In genomic region chr11:57699813-57700212, GRCh38 we compare ENCODE assay signal across 18 cellular contexts. TPM values are rescaled to one million over a fixed set of nuclear protein-coding genes. Genes with fewer than 3 reads are reported as not detected.
DNase-seq lines count a peak whose midpoint lies in the region; ATAC-seq and TF ChIP-seq lines count a peak whose summit lies in the region.
"Had no signal": no experiment of that assay in that cellular context is flagged by ENCODE, and none has a peak within 500 bp of the region (broad histone marks: within the 10 kb centered on the region; RNA-seq: fewer than 3 reads in every experiment).

No MANE protein-coding gene starts in this region.

- H3K9me3 ChIP-seq in endodermal cell (ENCODE audit: control insufficient read depth, low read length), result no peaks in the 10 kb centered on the region
- H3K9me3 ChIP-seq: BLaER1, Caco-2, HAP-1 had no signal

- peaks cover 26% of the 10 kb centered on the region for H3K36me3 Mint-ChIP-seq in activated CD8-positive, alpha-beta T cell treated with anti-CD3 and anti-CD28 coated beads for 36 hours (ENCODE audit: low read depth)
- peaks cover 63% of the 10 kb centered on the region for H3K36me3 Mint-ChIP-seq in activated CD8-positive, alpha-beta T cell treated with anti-CD3 and anti-CD28 coated beads, Interleukin-2, amount 10 ng/mL, durations not matched to agents 7 days and 5 days (ENCODE audit: low read depth)
- peaks cover 42% of the 10 kb centered on the region for H3K36me3 Mint-ChIP-seq in activated naive CD8-positive, alpha-beta T cell treated with anti-CD3 and anti-CD28 coated beads, Interleukin-2, amount 50 U/mL, for 24 hours (ENCODE audit: low read depth)
- peaks cover 17% of the 10 kb centered on the region for H3K36me3 Mint-ChIP-seq in activated naive CD8-positive, alpha-beta T cell treated with anti-CD3 and anti-CD28 coated beads for 36 hours
- peaks cover 76% of the 10 kb centered on the region for H3K36me3 Mint-ChIP-seq in endodermal cell (ENCODE audit: low read depth)
- H3K36me3 Mint-ChIP-seq in stimulated activated naive B cell treated with anti-CD40 and anti-IgM and Interleukin-4, amounts not matched to agents 10 μg/mL and 1 μg/mL and 100 μg/mL, for 72 hours, result peaks cover 34 to 40% of the 10 kb centered on the region in 2 donors

- no peaks in the 10 kb centered on the region for H3K4me1 ChIP-seq in endodermal cell (ENCODE audit: control insufficient read depth, insufficient read depth, low read length)
- H3K4me1 ChIP-seq: BLaER1, Caco-2, HAP-1 had no signal

- H3K4me3 ChIP-seq in endodermal cell (ENCODE audit: low read length), result no peak overlapping the region
- H3K4me3 ChIP-seq: BLaER1, GM23248, HAP-1 had no signal

- peaks cover 81% of the 10 kb centered on the region for H3K36me3 ChIP-seq in endodermal cell (ENCODE audit: control insufficient read depth, insufficient read depth, low read length)

- POLR2A ChIA-PET in activated CD8-positive, alpha-beta T cell treated with anti-CD3 and anti-CD28 coated beads for 36 hours (lab: Charles Lee), result interaction anchor here (1.8 kb wide), 1 partner anchor 18 kb away, joined by 4 read pairs; no protein-coding TSS in a partner anchor
- POLR2A ChIA-PET in activated CD8-positive, alpha-beta T cell treated with anti-CD3 and anti-CD28 coated beads, Interleukin-2, amount 10 ng/mL, durations not matched to agents 7 days and 5 days (lab: Charles Lee), result interaction anchor here (0.7 to 1.1 kb wide), 2 partner anchors 30 to 42 kb away, joined by 3 read pairs; partner anchors contain the start of gene SELENOH

- no peak overlapping the region for H3K4me3 Mint-ChIP-seq in activated CD8-positive, alpha-beta T cell treated with anti-CD3 and anti-CD28 coated beads for 36 hours
- H3K4me3 Mint-ChIP-seq in activated CD8-positive, alpha-beta T cell treated with anti-CD3 and anti-CD28 coated beads, Interleukin-2, amount 10 ng/mL, durations not matched to agents 7 days and 5 days, result no peak overlapping the region
- H3K4me3 Mint-ChIP-seq in activated naive CD8-positive, alpha-beta T cell treated with anti-CD3 and anti-CD28 coated beads, Interleukin-2, amount 50 U/mL, for 24 hours, result no peak overlapping the region
- H3K4me3 Mint-ChIP-seq in activated naive CD8-positive, alpha-beta T cell treated with anti-CD3 and anti-CD28 coated beads for 36 hours, result no peak overlapping the region
- H3K4me3 Mint-ChIP-seq in endodermal cell, result no peak overlapping the region
- no peak overlapping the region for H3K4me3 Mint-ChIP-seq in stimulated activated naive B cell treated with anti-CD40 and anti-IgM and Interleukin-4, amounts not matched to agents 10 μg/mL and 1 μg/mL and 100 μg/mL, for 72 hours

- 97 to 100% methylated on average over 2 to 10 of the region's 10 CpGs for WGBS in endodermal cell (ENCODE audit: insufficient coverage in 1 of 2, insufficient read length in 1 of 2), 2 experiments

- no peak overlapping the region for H3K27ac ChIP-seq in endodermal cell (ENCODE audit: low read depth, low read length)
- H3K27ac ChIP-seq: BLaER1, GM23248, HL-60 had no signal

- no peak for TF ChIP-seq CTCF in activated CD8-positive, alpha-beta T cell treated with anti-CD3 and anti-CD28 coated beads for 36 hours (IDR thresholded peaks at IDR 0.05)
- no peak for TF ChIP-seq CTCF in endodermal cell (conservative IDR thresholded peaks at IDR 0.05)

- H3K9ac ChIP-seq in endodermal cell (ENCODE audit: extremely low read depth, low read length, poor library complexity, severe bottlenecking), result no peak overlapping the region
- H3K9ac ChIP-seq: BLaER1, GM23248 had no signal

- CTCF ChIA-PET in activated CD8-positive, alpha-beta T cell treated with anti-CD3 and anti-CD28 coated beads for 36 hours (lab: Charles Lee), result interaction anchor here (0.9 to 1.4 kb wide), 3 partner anchors 9 to 101 kb away, joined by 3 to 4 read pairs (median 3); no protein-coding TSS in a partner anchor
- CTCF ChIA-PET in activated CD8-positive, alpha-beta T cell treated with anti-CD3 and anti-CD28 coated beads, Interleukin-2, amount 10 ng/mL, durations not matched to agents 7 days and 5 days (lab: Charles Lee), result interaction anchor here (4.0 kb wide), 1 partner anchor 101 kb away, joined by 18 read pairs; no protein-coding TSS in a partner anchor

- no peaks in the 10 kb centered on the region for H3K27me3 ChIP-seq in endodermal cell (ENCODE audit: control insufficient read depth, insufficient read depth, low read length, poor library complexity, severe bottlenecking)
- H3K27me3 ChIP-seq: BLaER1 had no signal

- H3K27ac Mint-ChIP-seq in activated CD8-positive, alpha-beta T cell treated with anti-CD3 and anti-CD28 coated beads for 36 hours, result peak overlapping the region; percentile 34
- no peak overlapping the region for H3K27ac Mint-ChIP-seq in activated CD8-positive, alpha-beta T cell treated with anti-CD3 and anti-CD28 coated beads, Interleukin-2, amount 10 ng/mL, durations not matched to agents 7 days and 5 days
- H3K27ac Mint-ChIP-seq in activated naive CD8-positive, alpha-beta T cell treated with anti-CD3 and anti-CD28 coated beads, Interleukin-2, amount 50 U/mL, for 24 hours, result peak overlapping the region; percentile 32
- H3K27ac Mint-ChIP-seq in activated naive CD8-positive, alpha-beta T cell treated with anti-CD3 and anti-CD28 coated beads for 36 hours, result no peak overlapping the region
- no peak overlapping the region for H3K27ac Mint-ChIP-seq in endodermal cell
- peak overlapping the region; percentile 5 for H3K27ac Mint-ChIP-seq in stimulated activated naive B cell treated with anti-CD40 and anti-IgM and Interleukin-4, amounts not matched to agents 10 μg/mL and 1 μg/mL and 100 μg/mL, for 72 hours

- intact Hi-C loops in activated CD8-positive, alpha-beta T cell treated with anti-CD3 and anti-CD28 coated beads for 36 hours (cut with micrococcal nuclease), result no loop called here

- ATAC-seq in activated CD8-positive, alpha-beta T cell treated with anti-CD3 and anti-CD28 coated beads for 36 hours, result no peak
- no peak for ATAC-seq in activated CD8-positive, alpha-beta T cell treated with anti-CD3 and anti-CD28 coated beads, Interleukin-2, amount 10 ng/mL, durations not matched to agents 7 days and 5 days
- no peak for ATAC-seq in activated naive CD8-positive, alpha-beta T cell treated with anti-CD3 and anti-CD28 coated beads, Interleukin-2, amount 50 U/mL, for 24 hours
- ATAC-seq in stimulated activated naive B cell treated with anti-CD40 and anti-IgM and Interleukin-4, amounts not matched to agents 10 μg/mL and 1 μg/mL and 100 μg/mL, for 72 hours (replicated peaks), result no peak
- no peak for ATAC-seq in HG02759 (IDR thresholded peaks at IDR 0.05; ENCODE audit: unreplicated experiment)
- ATAC-seq in GM21619 (IDR thresholded peaks at IDR 0.05; ENCODE audit: unreplicated experiment), result no peak

- H3K27me3 Mint-ChIP-seq in activated CD8-positive, alpha-beta T cell treated with anti-CD3 and anti-CD28 coated beads for 36 hours, result no peaks in the 10 kb centered on the region
- no peaks in the 10 kb centered on the region for H3K27me3 Mint-ChIP-seq in activated CD8-positive, alpha-beta T cell treated with anti-CD3 and anti-CD28 coated beads, Interleukin-2, amount 10 ng/mL, durations not matched to agents 7 days and 5 days (ENCODE audit: low read depth)
- no peaks in the 10 kb centered on the region for H3K27me3 Mint-ChIP-seq in activated naive CD8-positive, alpha-beta T cell treated with anti-CD3 and anti-CD28 coated beads, Interleukin-2, amount 50 U/mL, for 24 hours
- H3K27me3 Mint-ChIP-seq in activated naive CD8-positive, alpha-beta T cell treated with anti-CD3 and anti-CD28 coated beads for 36 hours, result no peaks in the 10 kb centered on the region
- no peaks in the 10 kb centered on the region for H3K27me3 Mint-ChIP-seq in endodermal cell (ENCODE audit: insufficient read depth)
- no peaks in the 10 kb centered on the region for H3K27me3 Mint-ChIP-seq in stimulated activated naive B cell treated with anti-CD40 and anti-IgM and Interleukin-4, amounts not matched to agents 10 μg/mL and 1 μg/mL and 100 μg/mL, for 72 hours
- H3K27me3 Mint-ChIP-seq: CD8-positive, alpha-beta memory T cell had no signal

- H3K9me3 Mint-ChIP-seq in activated CD8-positive, alpha-beta T cell treated with anti-CD3 and anti-CD28 coated beads for 36 hours, result no peaks in the 10 kb centered on the region
- H3K9me3 Mint-ChIP-seq in activated CD8-positive, alpha-beta T cell treated with anti-CD3 and anti-CD28 coated beads, Interleukin-2, amount 10 ng/mL, durations not matched to agents 7 days and 5 days (ENCODE audit: insufficient read depth), result no peaks in the 10 kb centered on the region
- H3K9me3 Mint-ChIP-seq in activated naive CD8-positive, alpha-beta T cell treated with anti-CD3 and anti-CD28 coated beads, Interleukin-2, amount 50 U/mL, for 24 hours, result no peaks in the 10 kb centered on the region
- H3K9me3 Mint-ChIP-seq in activated naive CD8-positive, alpha-beta T cell treated with anti-CD3 and anti-CD28 coated beads for 36 hours, result no peaks in the 10 kb centered on the region
- H3K9me3 Mint-ChIP-seq in endodermal cell, result no peaks in the 10 kb centered on the region
- no peaks in the 10 kb centered on the region for H3K9me3 Mint-ChIP-seq in stimulated activated naive B cell treated with anti-CD40 and anti-IgM and Interleukin-4, amounts not matched to agents 10 μg/mL and 1 μg/mL and 100 μg/mL, for 72 hours
- H3K9me3 Mint-ChIP-seq: CD8-positive, alpha-beta memory T cell had no signal

- H3K4me1 Mint-ChIP-seq in activated CD8-positive, alpha-beta T cell treated with anti-CD3 and anti-CD28 coated beads for 36 hours (ENCODE audit: low read depth), result no peaks in the 10 kb centered on the region
- no peaks in the 10 kb centered on the region for H3K4me1 Mint-ChIP-seq in activated CD8-positive, alpha-beta T cell treated with anti-CD3 and anti-CD28 coated beads, Interleukin-2, amount 10 ng/mL, durations not matched to agents 7 days and 5 days (ENCODE audit: low read depth)
- no peaks in the 10 kb centered on the region for H3K4me1 Mint-ChIP-seq in activated naive CD8-positive, alpha-beta T cell treated with anti-CD3 and anti-CD28 coated beads, Interleukin-2, amount 50 U/mL, for 24 hours
- peaks cover 2% of the 10 kb centered on the region for H3K4me1 Mint-ChIP-seq in activated naive CD8-positive, alpha-beta T cell treated with anti-CD3 and anti-CD28 coated beads for 36 hours
- peaks cover 4% of the 10 kb centered on the region for H3K4me1 Mint-ChIP-seq in endodermal cell
- H3K4me1 Mint-ChIP-seq in stimulated activated naive B cell treated with anti-CD40 and anti-IgM and Interleukin-4, amounts not matched to agents 10 μg/mL and 1 μg/mL and 100 μg/mL, for 72 hours, result no peaks in the 10 kb centered on the region
- H3K4me1 Mint-ChIP-seq: CD8-positive, alpha-beta memory T cell had no signal

- DNase-seq in activated CD8-positive, alpha-beta T cell treated with anti-CD3 and anti-CD28 coated beads for 36 hours, result no peak
- no peak for DNase-seq in activated CD8-positive, alpha-beta T cell treated with anti-CD3 and anti-CD28 coated beads, Interleukin-2, amount 10 ng/mL, durations not matched to agents 7 days and 5 days
- DNase-seq in activated naive CD8-positive, alpha-beta T cell treated with anti-CD3 and anti-CD28 coated beads, Interleukin-2, amount 50 U/mL, for 24 hours, result no peak
- DNase-seq in activated naive CD8-positive, alpha-beta T cell treated with anti-CD3 and anti-CD28 coated beads for 36 hours, result no peak
- peak; percentile 51 for DNase-seq in endodermal cell
- DNase-seq in stimulated activated naive B cell treated with anti-CD40 and anti-IgM and Interleukin-4, amounts not matched to agents 10 μg/mL and 1 μg/mL and 100 μg/mL, for 72 hours, result no peak
- DNase-seq: 8988T; AML-193; Caco-2; CD8-positive, alpha-beta memory T cell; DND-41; GDM1; GM23248 had no signal

RNA-seq across cellular contexts. Expression of gene MED19, which starts 12.2 kb away (rescaled TPM):
- total RNA-seq in activated CD8-positive, alpha-beta T cell treated with anti-CD3 and anti-CD28 coated beads for 36 hours, result 10 to 100 TPM in 1 of 2 experiments, 1 to 10 TPM in 1; 9.1 to 10.3 TPM
- total RNA-seq in activated CD8-positive, alpha-beta T cell treated with anti-CD3 and anti-CD28 coated beads, Interleukin-2, amount 10 ng/mL, durations not matched to agents 7 days and 5 days, result 10 to 100 TPM; 13.6 to 14.9 TPM
- total RNA-seq in activated naive CD8-positive, alpha-beta T cell treated with anti-CD3 and anti-CD28 coated beads for 36 hours, result 10 to 100 TPM; 13.8 to 14.9 TPM
- 10 to 100 TPM; 18.5 TPM for total RNA-seq in endodermal cell
- polyA plus RNA-seq in endodermal cell (2013, experiment 1 of 2), result 30.2 TPM
- polyA plus RNA-seq in endodermal cell (2013, experiment 2 of 2), result 28.0 TPM

RNA-seq across cellular contexts. Expression of gene TMX2, which starts 12.6 kb away (rescaled TPM):
- total RNA-seq in activated CD8-positive, alpha-beta T cell treated with anti-CD3 and anti-CD28 coated beads for 36 hours, result 10 to 100 TPM; 53.1 to 58.6 TPM
- 10 to 100 TPM; 65.0 to 68.7 TPM for total RNA-seq in activated CD8-positive, alpha-beta T cell treated with anti-CD3 and anti-CD28 coated beads, Interleukin-2, amount 10 ng/mL, durations not matched to agents 7 days and 5 days
- total RNA-seq in activated naive CD8-positive, alpha-beta T cell treated with anti-CD3 and anti-CD28 coated beads for 36 hours, result 10 to 100 TPM; 94.9 to 99.1 TPM
- total RNA-seq in endodermal cell, result 10 to 100 TPM; 67.6 to 79.2 TPM
- polyA plus RNA-seq in endodermal cell (2013, experiment 1 of 2), result 72.3 TPM
- 62.6 TPM for polyA plus RNA-seq in endodermal cell (2013, experiment 2 of 2)

RNA-seq across cellular contexts. Expression of gene ZDHHC5, which starts 31.9 kb away (rescaled TPM):
- 10 to 100 TPM; 53.7 to 54.8 TPM for total RNA-seq in activated CD8-positive, alpha-beta T cell treated with anti-CD3 and anti-CD28 coated beads for 36 hours
- 10 to 100 TPM; 77.8 to 82.4 TPM for total RNA-seq in activated CD8-positive, alpha-beta T cell treated with anti-CD3 and anti-CD28 coated beads, Interleukin-2, amount 10 ng/mL, durations not matched to agents 7 days and 5 days
- 10 to 100 TPM; 74.0 to 78.6 TPM for total RNA-seq in activated naive CD8-positive, alpha-beta T cell treated with anti-CD3 and anti-CD28 coated beads for 36 hours
- 10 to 100 TPM; 70.7 to 77.1 TPM for total RNA-seq in endodermal cell
- polyA plus RNA-seq in endodermal cell (2013, experiment 1 of 2), result 30.5 TPM
- 31.6 TPM for polyA plus RNA-seq in endodermal cell (2013, experiment 2 of 2)

RNA-seq across cellular contexts. Expression of gene SELENOH, which starts 41.5 kb away (rescaled TPM):
- total RNA-seq in activated CD8-positive, alpha-beta T cell treated with anti-CD3 and anti-CD28 coated beads for 36 hours, result 100 to 1,000 TPM; 257 to 265 TPM
- total RNA-seq in activated CD8-positive, alpha-beta T cell treated with anti-CD3 and anti-CD28 coated beads, Interleukin-2, amount 10 ng/mL, durations not matched to agents 7 days and 5 days, result 100 to 1,000 TPM; 204 to 210 TPM
- total RNA-seq in activated naive CD8-positive, alpha-beta T cell treated with anti-CD3 and anti-CD28 coated beads for 36 hours, result 100 to 1,000 TPM; 255 to 290 TPM
- total RNA-seq in endodermal cell, result 100 to 1,000 TPM; 213 to 226 TPM
- 154 TPM for polyA plus RNA-seq in endodermal cell (2013, experiment 1 of 2)
- 152 TPM for polyA plus RNA-seq in endodermal cell (2013, experiment 2 of 2)

RNA-seq across cellular contexts. Expression of gene CLP1, which starts 42.3 kb away (rescaled TPM):
- 10 to 100 TPM; 16.2 to 16.9 TPM for total RNA-seq in activated CD8-positive, alpha-beta T cell treated with anti-CD3 and anti-CD28 coated beads for 36 hours
- 10 to 100 TPM; 18.9 to 20.5 TPM for total RNA-seq in activated CD8-positive, alpha-beta T cell treated with anti-CD3 and anti-CD28 coated beads, Interleukin-2, amount 10 ng/mL, durations not matched to agents 7 days and 5 days
- total RNA-seq in activated naive CD8-positive, alpha-beta T cell treated with anti-CD3 and anti-CD28 coated beads for 36 hours, result 10 to 100 TPM; 22.0 to 22.2 TPM
- total RNA-seq in endodermal cell, result 10 to 100 TPM; 23.7 to 25.2 TPM
- 17.7 TPM for polyA plus RNA-seq in endodermal cell (2013, experiment 1 of 2)
- polyA plus RNA-seq in endodermal cell (2013, experiment 2 of 2), result 15.0 TPM

Comparison
In these comparisons a context has a peak if more than half of its experiments do, and no peak if none do; other contexts are left out.
1. H3K27ac Mint-ChIP-seq: peak in activated CD8-positive, alpha-beta T cell treated with anti-CD3 and anti-CD28 coated beads for 36 hours (single experiment), activated naive CD8-positive, alpha-beta T cell treated with anti-CD3 and anti-CD28 coated beads, Interleukin-2, amount 50 U/mL, for 24 hours (single experiment) and stimulated activated naive B cell treated with anti-CD40 and anti-IgM and Interleukin-4, amounts not matched to agents 10 μg/mL and 1 μg/mL and 100 μg/mL, for 72 hours (single experiment); none in activated CD8-positive, alpha-beta T cell treated with anti-CD3 and anti-CD28 coated beads, Interleukin-2, amount 10 ng/mL, durations not matched to agents 7 days and 5 days (single experiment), activated naive CD8-positive, alpha-beta T cell treated with anti-CD3 and anti-CD28 coated beads for 36 hours (single experiment) and endodermal cell (single experiment).